ENCODE assay signal across 13 cellular contexts in the genomic region with DNA sequence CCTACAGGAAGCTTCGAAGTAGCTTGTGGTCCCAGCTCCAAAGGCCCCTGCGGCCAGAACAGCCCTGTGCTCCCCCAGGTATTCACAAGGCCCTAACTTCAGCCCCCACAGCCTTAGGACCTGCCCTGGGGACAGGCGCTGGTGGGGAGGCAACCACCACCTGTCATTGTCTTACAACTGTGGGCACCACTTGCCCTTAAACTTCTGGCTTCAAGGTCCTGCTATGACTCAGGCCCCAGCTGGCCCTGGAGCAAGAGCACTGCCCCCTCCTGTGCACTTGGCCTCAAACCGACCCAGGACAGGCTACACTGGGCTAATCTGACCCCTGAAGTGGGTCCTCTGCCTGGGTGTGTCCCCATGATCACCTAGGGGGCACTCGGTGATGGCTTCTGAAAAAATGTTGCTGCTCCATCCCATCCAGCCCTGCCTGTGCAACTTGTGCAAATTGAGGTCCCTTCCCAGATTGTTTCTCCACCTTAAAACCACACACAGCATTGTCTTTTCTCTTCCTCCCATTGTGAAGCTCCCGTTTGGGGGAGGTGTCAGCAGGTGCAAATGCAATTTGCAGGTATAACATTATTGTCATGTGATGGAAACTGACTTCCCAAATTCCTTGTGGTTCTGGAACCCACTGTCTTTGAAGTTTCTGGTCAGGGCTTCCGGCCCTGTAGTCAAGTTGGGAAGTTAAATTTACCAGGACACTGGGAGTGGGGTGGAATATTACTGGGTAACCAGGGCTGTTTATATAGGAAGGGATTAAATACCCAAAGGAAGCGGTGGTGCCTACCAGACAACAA. TPM values are rescaled to one million over a fixed set of nuclear protein-coding genes. Genes with fewer than 3 reads are reported as not detected.
DNase-seq lines count a peak whose midpoint lies in the region; ATAC-seq, FAIRE-seq and TF ChIP-seq lines count a peak whose summit lies in the region.
"Had no signal": no experiment of that assay in that cellular context is flagged by ENCODE, and none has a peak within 500 bp of the region (broad histone marks: within the 10 kb centered on the region; RNA-seq: fewer than 3 reads in every experiment).

No MANE protein-coding gene starts in this region.

- no peaks in the 10 kb centered on the region for H3K27me3 Mint-ChIP-seq in activated T-cell treated with anti-CD3 and anti-CD28 coated beads, Interleukin-2, amount 50 U/mL, for 24 hours
- H3K27me3 Mint-ChIP-seq in endothelial cell (ENCODE audit: unreplicated experiment) = peaks cover 15% of the 10 kb centered on the region
- peaks cover 0 to 1% (median 0%) of the 10 kb centered on the region in 5 donors for H3K27me3 Mint-ChIP-seq in naive thymus-derived CD8-positive, alpha-beta T cell

- POLR2A ChIA-PET in naive thymus-derived CD8-positive, alpha-beta T cell (lab: Charles Lee) = interaction anchor here (0.6 to 1.6 kb wide), 2 partner anchors 22 to 102 kb away, joined by 4 to 7 read pairs; a partner anchor contains a TSS

- TF ChIP-seq CTCF in endothelial cell (IDR thresholded peaks at IDR 0.05; ENCODE audit: unreplicated experiment) (no peak), gastrocnemius medialis (IDR thresholded peaks at IDR 0.05 in 4 of 5, conservative IDR thresholded peaks at IDR 0.05 in 1 of 5) (no peak)

- H3K9me3 ChIP-seq in gastrocnemius medialis = no peaks in the 10 kb centered on the region
- H3K9me3 ChIP-seq: testis had no signal

- peak overlapping the region; percentile 67 to 84 (median 72) for H3K4me3 ChIP-seq in gastrocnemius medialis

- DNase-seq in activated T-cell treated with anti-CD3 and anti-CD28 coated beads, Interleukin-2, amount 50 U/mL, for 24 hours = no peak
- DNase-seq in activated T-cell treated with anti-CD3 and anti-CD28 coated beads, Interleukin-2, amount 50 U/mL, for 48 hours = no peak
- peak; percentile 63 for DNase-seq in M059J (ENCODE audit: low read depth)
- DNase-seq in endothelial cell (ENCODE audit: low spot score) = no peak
- peak; percentile 83 to 93 for DNase-seq in gastrocnemius medialis
- no peak for DNase-seq in naive thymus-derived CD8-positive, alpha-beta T cell
- no peak for DNase-seq in GM12891 (ENCODE audit: insufficient read length, low spot score)
- DNase-seq: left colon, NCI-H2107, SHP77, testis had no signal

- peak overlapping the region; percentile 67 for H3K4me3 Mint-ChIP-seq in activated T-cell treated with anti-CD3 and anti-CD28 coated beads, Interleukin-2, amount 50 U/mL, for 24 hours
- peak overlapping the region; percentile 87 for H3K4me3 Mint-ChIP-seq in endothelial cell (ENCODE audit: unreplicated experiment)
- peak overlapping the region in 4 of 10 donors; percentile 25 to 54 (median 29) for H3K4me3 Mint-ChIP-seq in naive thymus-derived CD8-positive, alpha-beta T cell

- ATAC-seq in gastrocnemius medialis (peak; percentile 64 to 65), GM18868 (IDR thresholded peaks at IDR 0.05; ENCODE audit: unreplicated experiment) (no peak)
- no peak for ATAC-seq in naive thymus-derived CD8-positive, alpha-beta T cell
- ATAC-seq: left colon had no signal

- peak overlapping the region; percentile 99 to 100 (median 100) for H3K27ac ChIP-seq in gastrocnemius medialis

- no peaks in the 10 kb centered on the region for H3K36me3 ChIP-seq in gastrocnemius medialis

- H3K4me1 ChIP-seq in gastrocnemius medialis = peaks cover 37 to 44% of the 10 kb centered on the region in 2 donors

- intact Hi-C loops in gastrocnemius medialis (cut with DNase I; ENCODE audit: low total_unique reads) = loop anchor here (2.0 kb wide), 2 partner anchors 53 to 643 kb away; a partner anchor contains a TSS

- in situ Hi-C loops in gastrocnemius medialis (cut with MboI; ENCODE audit: low sequenced_read_pairs in 4 of 4) = no loop called here

- H3K9me3 Mint-ChIP-seq in activated T-cell treated with anti-CD3 and anti-CD28 coated beads, Interleukin-2, amount 50 U/mL, for 24 hours = no peaks in the 10 kb centered on the region
- H3K9me3 Mint-ChIP-seq in endothelial cell (ENCODE audit: unreplicated experiment) = no peaks in the 10 kb centered on the region
- no peaks in the 10 kb centered on the region for H3K9me3 Mint-ChIP-seq in naive thymus-derived CD8-positive, alpha-beta T cell

- TF ChIP-seq POLR2A in gastrocnemius medialis (IDR thresholded peaks at IDR 0.05) = peak; percentile 77 to 87
- TF ChIP-seq POLR2A in GM12891 (IDR thresholded peaks at IDR 0.05; ENCODE audit: low read depth, low read length) = no peak

- H3K36me3 Mint-ChIP-seq in activated T-cell treated with anti-CD3 and anti-CD28 coated beads, Interleukin-2, amount 50 U/mL, for 24 hours (ENCODE audit: low read depth) = peaks cover 44% of the 10 kb centered on the region
- peaks cover 9% of the 10 kb centered on the region for H3K36me3 Mint-ChIP-seq in endothelial cell (ENCODE audit: low read depth, unreplicated experiment)
- peaks cover 0 to 4% (median 3%) of the 10 kb centered on the region in 3 donors for H3K36me3 Mint-ChIP-seq in naive thymus-derived CD8-positive, alpha-beta T cell

- no peak overlapping the region for H3K27ac Mint-ChIP-seq in activated T-cell treated with anti-CD3 and anti-CD28 coated beads, Interleukin-2, amount 50 U/mL, for 24 hours
- H3K27ac Mint-ChIP-seq in endothelial cell (ENCODE audit: unreplicated experiment) = peak overlapping the region; percentile 93
- H3K27ac Mint-ChIP-seq in naive thymus-derived CD8-positive, alpha-beta T cell = peak overlapping the region in 1 of 10 donors; percentile 19

- FAIRE-seq in GM12891 (lab: Jason Lieb, UNC) = no peak

- H3K27me3 ChIP-seq in gastrocnemius medialis = no peaks in the 10 kb centered on the region
- H3K27me3 ChIP-seq: testis had no signal

- H3K4me1 Mint-ChIP-seq in activated T-cell treated with anti-CD3 and anti-CD28 coated beads, Interleukin-2, amount 50 U/mL, for 24 hours (ENCODE audit: low read depth) = peaks cover 42% of the 10 kb centered on the region
- peaks cover 31% of the 10 kb centered on the region for H3K4me1 Mint-ChIP-seq in endothelial cell (ENCODE audit: unreplicated experiment)
- peaks cover 9 to 21% (median 18%) of the 10 kb centered on the region in 4 donors for H3K4me1 Mint-ChIP-seq in naive thymus-derived CD8-positive, alpha-beta T cell

TF ChIP-seq in GM12891, 5 proteins besides CTCF, POLR2A, EP300 and RAD21:
- no peak for TF ChIP-seq TAF1 (IDR thresholded peaks at IDR 0.05; ENCODE audit: low read depth, low read length)
- TF ChIP-seq SPI1 (IDR thresholded peaks at IDR 0.05; ENCODE audit: low read depth, low read length) = no peak
- TF ChIP-seq POU2F2 (IDR thresholded peaks at IDR 0.05; ENCODE audit: low read depth, low read length) = no peak
- TF ChIP-seq PAX5 (IDR thresholded peaks at IDR 0.05; ENCODE audit: insufficient read depth, low read length, severe bottlenecking) = no peak
- TF ChIP-seq POLR2AphosphoS5 (IDR thresholded peaks at IDR 0.05; ENCODE audit: low read depth, low read length) = no peak
TF ChIP-seq in GM12891: peak in this region for 0.

RNA-seq across cellular contexts. Expression of a gene that starts 1.1 kb away (rescaled TPM):
- total RNA-seq in M059J (2014; rRNA removed; shearing (Covaris generic)) = 0.15 and 0.81 TPM in 2 replicates
- total RNA-seq in endothelial cell (ENCODE audit: unreplicated experiment) (7.3 TPM), gastrocnemius medialis (10 to 100 TPM; 26.8 to 81.4 (median 52.9) TPM)
- under 1 TPM; 0.75 to 0.88 TPM for total RNA-seq in naive thymus-derived CD8-positive, alpha-beta T cell
- under 1 TPM; 0.03 to 0.32 (median 0.11) TPM for polyA plus RNA-seq in naive thymus-derived CD8-positive, alpha-beta T cell
- polyA plus RNA-seq in GM12891 (2012; ENCODE audit: low read depth, missing spikeins) = 3.5 TPM

RNA-seq across cellular contexts. Expression of a gene that starts 6.3 kb away (rescaled TPM):
- not detected in 2 replicates for total RNA-seq in M059J (2014; rRNA removed; shearing (Covaris generic))
- total RNA-seq in endothelial cell (ENCODE audit: unreplicated experiment) = 0.38 TPM
- under 1 TPM in 1 of 4 donors, not detected in 3; 0.46 TPM for total RNA-seq in gastrocnemius medialis
- 1 to 10 TPM; 2.2 to 2.5 TPM for total RNA-seq in naive thymus-derived CD8-positive, alpha-beta T cell
- under 1 TPM in 2 of 3 donors, not detected in 1; 0.37 to 0.84 TPM for polyA plus RNA-seq in naive thymus-derived CD8-positive, alpha-beta T cell
- 156 TPM for polyA plus RNA-seq in GM12891 (2012; ENCODE audit: low read depth, missing spikeins)
- polyA plus RNA-seq: fibroblast of lung had no signal

RNA-seq across cellular contexts. Expression of a gene that starts 7.8 kb away (rescaled TPM):
- 6.3 and 12.5 TPM in 2 replicates for total RNA-seq in M059J (2014; rRNA removed; shearing (Covaris generic))
- total RNA-seq in endothelial cell (ENCODE audit: unreplicated experiment) (7.6 TPM), gastrocnemius medialis (10 to 100 TPM in 3 of 4 donors, 1 to 10 TPM in 1; 6.8 to 24.1 (median 12.5) TPM)
- total RNA-seq in naive thymus-derived CD8-positive, alpha-beta T cell = 1 to 10 TPM; 4.4 to 4.6 TPM
- 1 to 10 TPM; 2.9 to 8.7 (median 4.3) TPM for polyA plus RNA-seq in naive thymus-derived CD8-positive, alpha-beta T cell
- polyA plus RNA-seq in GM12891 (2012; ENCODE audit: low read depth, missing spikeins) = 9.1 TPM

RNA-seq across cellular contexts. Expression of a gene that starts 12.9 kb away (rescaled TPM):
- total RNA-seq in M059J (2014; rRNA removed; shearing (Covaris generic)) = not detected in 2 replicates
- total RNA-seq in endothelial cell (ENCODE audit: unreplicated experiment) = not detected
- not detected for total RNA-seq in gastrocnemius medialis
- under 1 TPM in 1 of 2 experiments, not detected in 1; 0.34 TPM for total RNA-seq in naive thymus-derived CD8-positive, alpha-beta T cell
- polyA plus RNA-seq in naive thymus-derived CD8-positive, alpha-beta T cell = under 1 TPM in 1 of 3 donors, not detected in 2; 0.15 TPM
- polyA plus RNA-seq in GM12891 (2012; ENCODE audit: low read depth, missing spikeins) = 1.3 TPM
- total RNA-seq: fibroblast of lung, testis had no signal
- polyA plus RNA-seq: fibroblast of lung had no signal

RNA-seq across cellular contexts. Expression of a gene that starts 43.3 kb away (rescaled TPM):
- total RNA-seq in M059J (2014; rRNA removed; shearing (Covaris generic)) = 12.1 and 16.0 TPM in 2 replicates
- total RNA-seq in endothelial cell (ENCODE audit: unreplicated experiment) = 69.6 TPM
- 10 to 100 TPM in 3 of 4 donors, 1 to 10 TPM in 1; 5.1 to 21.7 (median 13.3) TPM for total RNA-seq in gastrocnemius medialis
- 1 to 10 TPM; 3.8 to 5.5 TPM for total RNA-seq in naive thymus-derived CD8-positive, alpha-beta T cell
- 1 to 10 TPM; 2.8 to 9.1 (median 5.1) TPM for polyA plus RNA-seq in naive thymus-derived CD8-positive, alpha-beta T cell
- 9.3 TPM for polyA plus RNA-seq in GM12891 (2012; ENCODE audit: low read depth, missing spikeins)

Comparison
In these comparisons a context has a peak if more than half of its experiments do, and no peak if none do; other contexts are left out.
1. DNase-seq: peak in M059J (single experiment) and gastrocnemius medialis (2 of 2); none in activated T-cell treated with anti-CD3 and anti-CD28 coated beads, Interleukin-2, amount 50 U/mL, for 24 hours (single experiment), activated T-cell treated with anti-CD3 and anti-CD28 coated beads, Interleukin-2, amount 50 U/mL, for 48 hours (0 of 2), endothelial cell (single experiment), naive thymus-derived CD8-positive, alpha-beta T cell (0 of 10) and GM12891 (single experiment).
2. ATAC-seq: peak in gastrocnemius medialis (2 of 2); none in GM18868 (single experiment) and naive thymus-derived CD8-positive, alpha-beta T cell (0 of 2).